1 cellular context compared by ENCODE assay signal in genomic region chr20:49799698-49800097, GRCh38.
A peak's percentile ranks its signal among the peaks of the same experiment; 100 is the strongest.
TF ChIP-seq lines count a peak whose summit lies in the region.

No MANE protein-coding gene starts in this region.

TF ChIP-seq in HepG2, 621 proteins besides CTCF, POLR2A, EP300 and RAD21 (continued from another document and continues in another):
- no peak for TF ChIP-seq DDIT3 (CRISPR knock-in tag; IDR thresholded peaks at IDR 0.05)
- TF ChIP-seq ZNF839 (CRISPR knock-in tag; IDR thresholded peaks at IDR 0.05; ENCODE audit: borderline replicate concordance), result no peak
- no peak for TF ChIP-seq ZNF24 (IDR thresholded peaks at IDR 0.05)
- TF ChIP-seq MAFF (IDR thresholded peaks at IDR 0.05; ENCODE audit: low read depth, low read length), result peak; percentile 72
- no peak for TF ChIP-seq ZFP90 (CRISPR knock-in tag; IDR thresholded peaks at IDR 0.05; ENCODE audit: borderline replicate concordance)
- TF ChIP-seq SKI (IDR thresholded peaks at IDR 0.05; ENCODE audit: partially characterized antibody), result no peak
- no peak for TF ChIP-seq ZNF232 (CRISPR knock-in tag; IDR thresholded peaks at IDR 0.05; ENCODE audit: borderline replicate concordance)
- no peak for TF ChIP-seq ZFP36L2 (CRISPR knock-in tag; IDR thresholded peaks at IDR 0.05)
- TF ChIP-seq ZNF749 (CRISPR knock-in tag; IDR thresholded peaks at IDR 0.05; ENCODE audit: borderline replicate concordance), result no peak
- TF ChIP-seq, protein P1, sequence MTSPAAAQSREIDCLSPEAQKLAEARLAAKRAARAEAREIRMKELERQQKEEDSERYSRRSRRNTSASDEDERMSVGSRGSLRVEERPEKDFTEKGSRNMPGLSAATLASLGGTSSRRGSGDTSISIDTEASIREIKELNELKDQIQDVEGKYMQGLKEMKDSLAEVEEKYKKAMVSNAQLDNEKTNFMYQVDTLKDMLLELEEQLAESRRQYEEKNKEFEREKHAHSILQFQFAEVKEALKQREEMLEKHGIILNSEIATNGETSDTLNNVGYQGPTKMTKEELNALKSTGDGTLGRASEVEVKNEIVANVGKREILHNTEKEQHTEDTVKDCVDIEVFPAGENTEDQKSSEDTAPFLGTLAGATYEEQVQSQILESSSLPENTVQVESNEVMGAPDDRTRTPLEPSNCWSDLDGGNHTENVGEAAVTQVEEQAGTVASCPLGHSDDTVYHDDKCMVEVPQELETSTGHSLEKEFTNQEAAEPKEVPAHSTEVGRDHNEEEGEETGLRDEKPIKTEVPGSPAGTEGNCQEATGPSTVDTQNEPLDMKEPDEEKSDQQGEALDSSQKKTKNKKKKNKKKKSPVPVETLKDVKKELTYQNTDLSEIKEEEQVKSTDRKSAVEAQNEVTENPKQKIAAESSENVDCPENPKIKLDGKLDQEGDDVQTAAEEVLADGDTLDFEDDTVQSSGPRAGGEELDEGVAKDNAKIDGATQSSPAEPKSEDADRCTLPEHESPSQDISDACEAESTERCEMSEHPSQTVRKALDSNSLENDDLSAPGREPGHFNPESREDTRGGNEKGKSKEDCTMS (CRISPR knock-in tag; conservative IDR thresholded peaks at IDR 0.05), result no peak
- TF ChIP-seq ZNF766 (CRISPR knock-in tag; IDR thresholded peaks at IDR 0.05; ENCODE audit: borderline replicate concordance), result no peak
- TF ChIP-seq MIER2 (CRISPR knock-in tag; IDR thresholded peaks at IDR 0.05), result no peak
- TF ChIP-seq NR0B2 (CRISPR knock-in tag; IDR thresholded peaks at IDR 0.05), result no peak
- no peak for TF ChIP-seq ARHGAP35 (CRISPR knock-in tag; IDR thresholded peaks at IDR 0.05; ENCODE audit: borderline replicate concordance)
- TF ChIP-seq ZNF354B (CRISPR knock-in tag; IDR thresholded peaks at IDR 0.05), result no peak
- no peak for TF ChIP-seq SOX13 (IDR thresholded peaks at IDR 0.05)
- peak in 1 of 2 experiments; percentile 59; a peak in 2 of 4 replicates for TF ChIP-seq SOX13 (CRISPR knock-in tag; conservative IDR thresholded peaks at IDR 0.05 in 1 of 2, IDR thresholded peaks at IDR 0.05 in 1 of 2)
- no peak for TF ChIP-seq ATF6 (CRISPR knock-in tag; conservative IDR thresholded peaks at IDR 0.05)
- TF ChIP-seq ZNF614 (CRISPR knock-in tag; IDR thresholded peaks at IDR 0.05; ENCODE audit: borderline replicate concordance), result no peak
- TF ChIP-seq CREM (IDR thresholded peaks at IDR 0.05), result peak; percentile 41; the same call in 1 of the 2 replicates
- no peak for TF ChIP-seq CREM (CRISPR knock-in tag; IDR thresholded peaks at IDR 0.05)
- no peak for TF ChIP-seq CENPT (CRISPR knock-in tag; IDR thresholded peaks at IDR 0.05; ENCODE audit: low read depth)
- TF ChIP-seq MIXL1 (CRISPR knock-in tag; IDR thresholded peaks at IDR 0.05), result no peak
- TF ChIP-seq, protein P2, sequence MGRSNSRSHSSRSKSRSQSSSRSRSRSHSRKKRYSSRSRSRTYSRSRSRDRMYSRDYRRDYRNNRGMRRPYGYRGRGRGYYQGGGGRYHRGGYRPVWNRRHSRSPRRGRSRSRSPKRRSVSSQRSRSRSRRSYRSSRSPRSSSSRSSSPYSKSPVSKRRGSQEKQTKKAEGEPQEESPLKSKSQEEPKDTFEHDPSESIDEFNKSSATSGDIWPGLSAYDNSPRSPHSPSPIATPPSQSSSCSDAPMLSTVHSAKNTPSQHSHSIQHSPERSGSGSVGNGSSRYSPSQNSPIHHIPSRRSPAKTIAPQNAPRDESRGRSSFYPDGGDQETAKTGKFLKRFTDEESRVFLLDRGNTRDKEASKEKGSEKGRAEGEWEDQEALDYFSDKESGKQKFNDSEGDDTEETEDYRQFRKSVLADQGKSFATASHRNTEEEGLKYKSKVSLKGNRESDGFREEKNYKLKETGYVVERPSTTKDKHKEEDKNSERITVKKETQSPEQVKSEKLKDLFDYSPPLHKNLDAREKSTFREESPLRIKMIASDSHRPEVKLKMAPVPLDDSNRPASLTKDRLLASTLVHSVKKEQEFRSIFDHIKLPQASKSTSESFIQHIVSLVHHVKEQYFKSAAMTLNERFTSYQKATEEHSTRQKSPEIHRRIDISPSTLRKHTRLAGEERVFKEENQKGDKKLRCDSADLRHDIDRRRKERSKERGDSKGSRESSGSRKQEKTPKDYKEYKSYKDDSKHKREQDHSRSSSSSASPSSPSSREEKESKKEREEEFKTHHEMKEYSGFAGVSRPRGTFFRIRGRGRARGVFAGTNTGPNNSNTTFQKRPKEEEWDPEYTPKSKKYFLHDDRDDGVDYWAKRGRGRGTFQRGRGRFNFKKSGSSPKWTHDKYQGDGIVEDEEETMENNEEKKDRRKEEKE (IDR thresholded peaks at IDR 0.05), result no peak
- no peak for TF ChIP-seq AGO2 (optimal IDR thresholded peaks at IDR 0.05; ENCODE audit: low read depth, low read length)
- TF ChIP-seq SALL1 (CRISPR knock-in tag; IDR thresholded peaks at IDR 0.05), result peak; percentile 76; the same call in 1 of the 2 replicates
- no peak for TF ChIP-seq TBP (CRISPR knock-in tag; IDR thresholded peaks at IDR 0.05)
- peak; percentile 94 for TF ChIP-seq GATAD2A (CRISPR knock-in tag; IDR thresholded peaks at IDR 0.05)
- TF ChIP-seq ZNF746 (CRISPR knock-in tag; IDR thresholded peaks at IDR 0.05), result no peak
- TF ChIP-seq CHD2 (IDR thresholded peaks at IDR 0.05; ENCODE audit: low read depth, low read length), result no peak
- no peak for TF ChIP-seq ZSCAN31 (CRISPR knock-in tag; IDR thresholded peaks at IDR 0.05; ENCODE audit: low read depth)
- TF ChIP-seq ATF7 (IDR thresholded peaks at IDR 0.05), result no peak
- TF ChIP-seq ATF7 (CRISPR knock-in tag; IDR thresholded peaks at IDR 0.05), result no peak
- peak; percentile 51 for TF ChIP-seq ZNF574 (CRISPR knock-in tag; IDR thresholded peaks at IDR 0.05)
- no peak for TF ChIP-seq ZNF329 (CRISPR knock-in tag; IDR thresholded peaks at IDR 0.05; ENCODE audit: low read depth)
- TF ChIP-seq, protein P3, sequence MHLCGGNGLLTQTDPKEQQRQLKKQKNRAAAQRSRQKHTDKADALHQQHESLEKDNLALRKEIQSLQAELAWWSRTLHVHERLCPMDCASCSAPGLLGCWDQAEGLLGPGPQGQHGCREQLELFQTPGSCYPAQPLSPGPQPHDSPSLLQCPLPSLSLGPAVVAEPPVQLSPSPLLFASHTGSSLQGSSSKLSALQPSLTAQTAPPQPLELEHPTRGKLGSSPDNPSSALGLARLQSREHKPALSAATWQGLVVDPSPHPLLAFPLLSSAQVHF (CRISPR knock-in tag; IDR thresholded peaks at IDR 0.05), result no peak
- no peak for TF ChIP-seq CBX2 (IDR thresholded peaks at IDR 0.05; ENCODE audit: low read depth, low read length)
- TF ChIP-seq CBX2 (CRISPR knock-in tag; IDR thresholded peaks at IDR 0.05; ENCODE audit: low read depth), result no peak
- TF ChIP-seq ZNF598 (CRISPR knock-in tag; IDR thresholded peaks at IDR 0.05; ENCODE audit: borderline replicate concordance), result no peak
- TF ChIP-seq ZNF567 (CRISPR knock-in tag; IDR thresholded peaks at IDR 0.05; ENCODE audit: borderline replicate concordance), result no peak
- no peak for TF ChIP-seq KDM5B (CRISPR knock-in tag; IDR thresholded peaks at IDR 0.05; ENCODE audit: borderline replicate concordance)
- no peak for TF ChIP-seq ZNF383 (CRISPR knock-in tag; IDR thresholded peaks at IDR 0.05; ENCODE audit: borderline replicate concordance)
- no peak for TF ChIP-seq PRPF4 (IDR thresholded peaks at IDR 0.05; ENCODE audit: low read depth, low read length, poor library complexity, severe bottlenecking)
- TF ChIP-seq, protein P4, sequence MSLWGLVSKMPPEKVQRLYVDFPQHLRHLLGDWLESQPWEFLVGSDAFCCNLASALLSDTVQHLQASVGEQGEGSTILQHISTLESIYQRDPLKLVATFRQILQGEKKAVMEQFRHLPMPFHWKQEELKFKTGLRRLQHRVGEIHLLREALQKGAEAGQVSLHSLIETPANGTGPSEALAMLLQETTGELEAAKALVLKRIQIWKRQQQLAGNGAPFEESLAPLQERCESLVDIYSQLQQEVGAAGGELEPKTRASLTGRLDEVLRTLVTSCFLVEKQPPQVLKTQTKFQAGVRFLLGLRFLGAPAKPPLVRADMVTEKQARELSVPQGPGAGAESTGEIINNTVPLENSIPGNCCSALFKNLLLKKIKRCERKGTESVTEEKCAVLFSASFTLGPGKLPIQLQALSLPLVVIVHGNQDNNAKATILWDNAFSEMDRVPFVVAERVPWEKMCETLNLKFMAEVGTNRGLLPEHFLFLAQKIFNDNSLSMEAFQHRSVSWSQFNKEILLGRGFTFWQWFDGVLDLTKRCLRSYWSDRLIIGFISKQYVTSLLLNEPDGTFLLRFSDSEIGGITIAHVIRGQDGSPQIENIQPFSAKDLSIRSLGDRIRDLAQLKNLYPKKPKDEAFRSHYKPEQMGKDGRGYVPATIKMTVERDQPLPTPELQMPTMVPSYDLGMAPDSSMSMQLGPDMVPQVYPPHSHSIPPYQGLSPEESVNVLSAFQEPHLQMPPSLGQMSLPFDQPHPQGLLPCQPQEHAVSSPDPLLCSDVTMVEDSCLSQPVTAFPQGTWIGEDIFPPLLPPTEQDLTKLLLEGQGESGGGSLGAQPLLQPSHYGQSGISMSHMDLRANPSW (CRISPR knock-in tag; IDR thresholded peaks at IDR 0.05; ENCODE audit: borderline replicate concordance), result no peak
- no peak for TF ChIP-seq SP140L (CRISPR knock-in tag; IDR thresholded peaks at IDR 0.05; ENCODE audit: borderline replicate concordance)
- TF ChIP-seq ZNF703 (CRISPR knock-in tag; IDR thresholded peaks at IDR 0.05; ENCODE audit: borderline replicate concordance), result no peak
- TF ChIP-seq ZNF563 (CRISPR knock-in tag; IDR thresholded peaks at IDR 0.05), result no peak
- no peak for TF ChIP-seq MED1 (CRISPR knock-in tag; IDR thresholded peaks at IDR 0.05)
- 0 out of 2 replicates have a peak, but pooled peaks have one; percentile 38 for TF ChIP-seq ZNF430 (CRISPR knock-in tag; IDR thresholded peaks at IDR 0.05)
